ENCODE assay signal across 8 cellular contexts in the genomic region with DNA sequence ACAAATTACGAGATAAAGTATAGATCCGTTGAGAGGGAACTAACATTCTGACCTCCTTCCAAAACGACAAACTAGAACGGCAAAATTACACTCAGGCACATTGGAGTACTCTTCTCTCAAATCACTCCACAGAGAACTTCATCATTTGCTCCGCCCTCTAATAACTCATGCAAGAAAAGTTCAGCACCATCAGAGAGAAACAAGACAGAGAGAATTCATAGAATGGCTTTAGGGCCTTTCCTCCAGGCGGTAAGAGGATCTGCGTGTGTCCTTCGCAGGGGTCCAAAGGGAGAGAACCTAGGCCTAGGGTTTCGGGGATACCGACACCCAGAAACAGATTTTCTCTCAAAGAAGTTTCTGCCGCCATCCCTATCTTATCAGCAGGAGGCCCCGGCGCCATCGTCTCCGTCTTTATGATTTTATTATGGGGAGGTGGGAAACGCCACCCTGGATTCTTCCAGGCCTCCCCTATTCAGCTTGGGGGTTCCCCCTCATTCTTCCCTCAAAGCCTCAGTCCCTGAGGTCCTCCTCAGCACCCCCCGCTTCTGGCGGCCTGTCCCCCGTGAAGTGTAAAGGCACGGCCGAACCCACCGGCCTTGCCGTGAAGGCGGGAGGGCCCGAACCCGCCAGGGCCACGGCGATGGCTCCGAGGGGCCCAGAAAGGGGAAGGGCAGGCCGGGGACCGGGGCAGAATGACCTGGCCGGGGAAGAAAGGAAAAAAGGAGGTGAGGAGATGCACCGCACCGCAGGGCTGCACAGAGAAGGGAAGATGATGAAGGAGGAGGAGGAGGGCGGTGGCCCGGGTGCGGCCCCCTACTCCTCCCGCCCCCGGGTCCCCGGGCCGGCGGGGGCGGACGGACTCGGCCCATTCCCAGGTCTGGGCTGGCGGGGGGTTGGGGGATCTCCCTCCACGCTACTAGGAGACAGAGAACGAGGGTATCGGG. TPM values are rescaled to one million over a fixed set of nuclear protein-coding genes. Genes with fewer than 3 reads are reported as not detected.
DNase-seq lines count a peak whose midpoint lies in the region; ATAC-seq and TF ChIP-seq lines count a peak whose summit lies in the region.

No MANE protein-coding gene starts in this region.

- H3K4me3 ChIP-seq in OCI-LY3 (ENCODE audit: low read length) (peak overlapping the region; percentile 98), osteoblast (ENCODE audit: insufficient read depth, low read length) (peak overlapping the region; percentile 98)

- TF ChIP-seq POLR2A in GM19099 (IDR thresholded peaks at IDR 0.05; ENCODE audit: extremely low read depth, insufficient read length, low read depth) = peak; percentile 26

- H2AFZ ChIP-seq in OCI-LY3 (ENCODE audit: low read depth, low read length) (no peak overlapping the region; the same call in 1 of the 2 replicates), osteoblast (ENCODE audit: low read length) (peak overlapping the region; percentile 91)

- H3K27ac Mint-ChIP-seq in activated naive CD4-positive, alpha-beta T cell treated with anti-CD3 and anti-CD28 coated beads, Interleukin-2, amount 10 ng/mL, durations not matched to agents 7 days and 5 days = peak overlapping the region; percentile 78

- H3K36me3 ChIP-seq in OCI-LY3 (replicated peaks; ENCODE audit: low read depth, low read length) = peaks cover 8% of the 10 kb centered on the region
- H3K36me3 ChIP-seq in osteoblast (ENCODE audit: insufficient read depth, low read length) = peaks cover 8% of the 10 kb centered on the region

- H3K27ac ChIP-seq in OCI-LY3 (ENCODE audit: low read length) = peak overlapping the region; percentile 81
- H3K27ac ChIP-seq in osteoblast (ENCODE audit: low read depth, low read length) = peak overlapping the region; percentile 76

- H3K27me3 ChIP-seq in OCI-LY3 (ENCODE audit: low read depth, low read length) (no peaks in the 10 kb centered on the region), osteoblast (ENCODE audit: insufficient read depth, low read length) (no peaks in the 10 kb centered on the region)

- TF ChIP-seq CTCF in OCI-LY3 (IDR thresholded peaks at IDR 0.05; ENCODE audit: low read depth, low read length) = no peak
- no peak for TF ChIP-seq CTCF in osteoblast (IDR thresholded peaks at IDR 0.05; ENCODE audit: extremely low read depth, low read depth, low read length)

- peaks cover 6% of the 10 kb centered on the region for H3K27me3 Mint-ChIP-seq in activated naive CD4-positive, alpha-beta T cell treated with anti-CD3 and anti-CD28 coated beads, Interleukin-2, amount 10 ng/mL, durations not matched to agents 7 days and 5 days

- CTCF ChIA-PET in activated naive CD4-positive, alpha-beta T cell treated with anti-CD3 and anti-CD28 coated beads, Interleukin-2, amount 10 ng/mL, durations not matched to agents 7 days and 5 days (lab: Charles Lee) = interaction anchor here (1.7 kb wide), 1 partner anchor 91 kb away, joined by 5 read pairs; no protein-coding TSS in a partner anchor

- peak; percentile 43 for DNase-seq in CD1c-positive myeloid dendritic cell (ENCODE audit: extremely low spot score)
- no peak for DNase-seq in activated naive CD4-positive, alpha-beta T cell treated with anti-CD3 and anti-CD28 coated beads, Interleukin-2, amount 10 ng/mL, durations not matched to agents 7 days and 5 days
- DNase-seq in glomerular visceral epithelial cell (ENCODE audit: extremely low spot score) = peak; percentile 48
- peak; percentile 86 for DNase-seq in osteoblast (ENCODE audit: insufficient read length, low spot score, missing footprints)
- no peak for DNase-seq in NCI-H2029 treated with DMSO at 0.1 percent for 48 hours (lab: John Stamatoyannopoulos, UW)

- peaks cover 13% of the 10 kb centered on the region for H3K36me3 Mint-ChIP-seq in activated naive CD4-positive, alpha-beta T cell treated with anti-CD3 and anti-CD28 coated beads, Interleukin-2, amount 10 ng/mL, durations not matched to agents 7 days and 5 days

- H4K20me1 ChIP-seq in OCI-LY3 (ENCODE audit: insufficient read depth, low read length) (peaks cover 39% of the 10 kb centered on the region), osteoblast (ENCODE audit: insufficient read depth, low read length) (peaks cover 41% of the 10 kb centered on the region)

- peak overlapping the region; percentile 71 for H3K4me3 Mint-ChIP-seq in activated naive CD4-positive, alpha-beta T cell treated with anti-CD3 and anti-CD28 coated beads, Interleukin-2, amount 10 ng/mL, durations not matched to agents 7 days and 5 days

- H3K4me2 ChIP-seq in OCI-LY3 (ENCODE audit: low read length) = peak overlapping the region; percentile 72
- H3K4me2 ChIP-seq in osteoblast (ENCODE audit: insufficient read depth, low read length) = peak overlapping the region; percentile 87

- ATAC-seq in HG03342 (IDR thresholded peaks at IDR 0.05; ENCODE audit: unreplicated experiment) = peak; percentile 18

- peak overlapping the region; percentile 92 for H3K9ac ChIP-seq in OCI-LY3 (ENCODE audit: low read length)

- H3K79me2 ChIP-seq in OCI-LY3 (ENCODE audit: low read length) (peaks cover 58% of the 10 kb centered on the region), osteoblast (ENCODE audit: insufficient read depth, low read length) (peaks cover 56% of the 10 kb centered on the region)

- H3K9me3 ChIP-seq in OCI-LY3 (ENCODE audit: insufficient read depth, low read length) (no peaks in the 10 kb centered on the region), osteoblast (ENCODE audit: low read depth, low read length) (no peaks in the 10 kb centered on the region)

- H3K4me1 Mint-ChIP-seq in activated naive CD4-positive, alpha-beta T cell treated with anti-CD3 and anti-CD28 coated beads, Interleukin-2, amount 10 ng/mL, durations not matched to agents 7 days and 5 days = peaks cover 22% of the 10 kb centered on the region

- no peaks in the 10 kb centered on the region for H3K9me3 Mint-ChIP-seq in activated naive CD4-positive, alpha-beta T cell treated with anti-CD3 and anti-CD28 coated beads, Interleukin-2, amount 10 ng/mL, durations not matched to agents 7 days and 5 days

- H3K4me1 ChIP-seq in OCI-LY3 (ENCODE audit: low read length) = peaks cover 10% of the 10 kb centered on the region; the same call in 1 of the 2 replicates
- peaks cover 10% of the 10 kb centered on the region for H3K4me1 ChIP-seq in osteoblast (ENCODE audit: insufficient read depth, low read length)

RNA-seq across cellular contexts. Expression of gene UBXN7, which starts 0.8 kb away (rescaled TPM):
- 21.0 and 21.2 TPM in 2 replicates for total RNA-seq in osteoblast

Comparison
In these comparisons a context has a peak if more than half of its experiments do, and no peak if none do; other contexts are left out.
1. DNase-seq: peak in CD1c-positive myeloid dendritic cell (single experiment), glomerular visceral epithelial cell (single experiment) and osteoblast (single experiment); none in activated naive CD4-positive, alpha-beta T cell treated with anti-CD3 and anti-CD28 coated beads, Interleukin-2, amount 10 ng/mL, durations not matched to agents 7 days and 5 days (single experiment) and NCI-H2029 treated with DMSO at 0.1 percent for 48 hours (single experiment).